10 cellular contexts compared by ENCODE assay signal in the genomic region with DNA sequence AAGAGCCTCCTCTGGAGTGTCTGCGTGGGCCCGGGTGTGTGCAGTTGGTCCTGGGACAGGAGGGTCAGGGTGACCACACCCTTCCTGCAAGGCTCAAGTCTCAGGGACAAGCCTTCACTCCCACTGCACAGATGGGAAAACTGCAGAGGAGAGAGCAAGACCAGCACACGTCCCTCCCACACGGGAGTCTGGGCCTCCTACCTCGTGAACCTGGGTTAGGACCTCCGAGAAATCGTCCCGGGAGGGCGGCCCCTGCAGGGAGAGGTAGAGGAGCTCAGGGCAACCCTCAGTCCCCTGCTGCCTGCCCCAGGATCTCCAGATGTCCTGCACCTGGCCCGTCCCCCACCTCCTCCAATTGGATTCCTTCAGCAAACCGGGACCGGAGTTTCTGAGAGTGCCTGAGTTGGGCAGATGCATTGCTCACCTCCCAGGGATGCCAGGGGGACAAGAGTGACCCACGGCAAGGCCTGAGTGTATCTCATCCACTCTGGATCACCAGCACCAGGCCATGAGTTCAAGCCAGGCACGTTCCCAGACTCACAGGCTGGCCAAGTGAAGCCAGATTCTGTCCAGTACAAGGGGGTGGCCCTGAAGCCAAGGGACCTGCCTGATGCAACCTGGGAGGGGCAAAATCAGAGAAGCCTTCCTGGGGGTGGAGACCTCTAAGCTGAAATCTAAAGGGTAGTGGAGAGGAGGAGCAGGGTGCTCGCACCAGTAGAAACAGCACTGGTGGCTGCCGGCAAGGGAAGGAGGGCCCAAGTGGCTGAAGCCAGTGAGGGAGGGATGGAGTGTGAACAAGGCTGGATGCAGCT. TPM values are rescaled to one million over a fixed set of nuclear protein-coding genes. Genes with fewer than 3 reads are reported as not detected.
DNase-seq lines count a peak whose midpoint lies in the region; ATAC-seq and TF ChIP-seq lines count a peak whose summit lies in the region.
"Had no signal": no experiment of that assay in that cellular context is flagged by ENCODE, and none has a peak within 500 bp of the region (broad histone marks: within the 10 kb centered on the region; RNA-seq: fewer than 3 reads in every experiment).

No MANE protein-coding gene starts in this region.

- H2AFZ ChIP-seq in mammary epithelial cell (ENCODE audit: low read depth, low read length): no peak overlapping the region

- H3K27me3 Mint-ChIP-seq in IgD-negative memory B cell (peaks cover 1% of the 10 kb centered on the region), natural killer cell (ENCODE audit: low read depth in 2 of 2) (peaks cover 16 to 19% of the 10 kb centered on the region in 2 donors)

- peak overlapping the region in 1 of 3 donors; percentile 76 for H3K27ac Mint-ChIP-seq in IgD-negative memory B cell
- H3K27ac Mint-ChIP-seq in natural killer cell: no peak overlapping the region

- peaks cover 4% of the 10 kb centered on the region for H3K36me3 Mint-ChIP-seq in IgD-negative memory B cell
- no peaks in the 10 kb centered on the region for H3K36me3 Mint-ChIP-seq in natural killer cell

- H3K36me3 ChIP-seq in mammary epithelial cell (ENCODE audit: insufficient read depth, low read length): no peaks in the 10 kb centered on the region
- H3K36me3 ChIP-seq: left ventricle myocardium inferior had no signal

- dilution Hi-C loops in mammary epithelial cell (cut with HindIII; ENCODE audit: low sequenced_read_pairs): no loop called here

- intact Hi-C loops in mammary epithelial cell (cut with micrococcal nuclease): no loop called here
- intact Hi-C loops in natural killer cell (cut with micrococcal nuclease): no loop called here

- H3K4me1 ChIP-seq in mammary epithelial cell (ENCODE audit: insufficient read depth, low read length): peaks cover 32% of the 10 kb centered on the region

- H3K79me2 ChIP-seq in mammary epithelial cell (ENCODE audit: insufficient read depth, low read length): no peaks in the 10 kb centered on the region

- ATAC-seq in natural killer cell: no peak
- no peak for ATAC-seq in HG02970 (IDR thresholded peaks at IDR 0.05; ENCODE audit: low FRiP score, unreplicated experiment)

- H3K27me3 ChIP-seq in mammary epithelial cell (ENCODE audit: insufficient read depth, low read length): no peaks in the 10 kb centered on the region

- TF ChIP-seq CTCF in mammary epithelial cell (conservative IDR thresholded peaks at IDR 0.05 in 1 of 2, IDR thresholded peaks at IDR 0.05 in 1 of 2; ENCODE audit: extremely low read depth in 1 of 2, insufficient read depth in 1 of 2, low read depth in 1 of 2, low read length in 2 of 2): no peak
- no peak for TF ChIP-seq CTCF in natural killer cell (IDR thresholded peaks at IDR 0.05)

- H3K9ac ChIP-seq in mammary epithelial cell (ENCODE audit: insufficient read depth, low read length): no peak overlapping the region

- H3K9me3 ChIP-seq in mammary epithelial cell (replicated peaks; ENCODE audit: insufficient read depth, low read length): no peaks in the 10 kb centered on the region
- H3K9me3 ChIP-seq: left ventricle myocardium inferior had no signal

- H3K4me1 Mint-ChIP-seq in IgD-negative memory B cell (peaks cover 7 to 22% (median 16%) of the 10 kb centered on the region in 3 donors), natural killer cell (peaks cover 11 to 31% of the 10 kb centered on the region in 2 donors)

- peak; percentile 36 for DNase-seq in EH (ENCODE audit: low read depth)
- no peak for DNase-seq in mammary epithelial cell
- DNase-seq in natural killer cell: no peak
- no peak for DNase-seq in 8988T
- DNase-seq in amygdala (lab: John Stamatoyannopoulos, UW): no peak
- DNase-seq: left ventricle myocardium inferior, NCI-H2081 treated with DMSO at 0.1 percent for 48 hours, retina had no signal

- H3K4me2 ChIP-seq in mammary epithelial cell (ENCODE audit: insufficient read depth, low read depth, low read length): peak overlapping the region; percentile 75

- no peak overlapping the region for H3K4me3 ChIP-seq in mammary epithelial cell (replicated peaks in 1 of 3; ENCODE audit: insufficient read depth in 1 of 3, low read depth in 2 of 3, low read length in 3 of 3)

- H3K4me3 Mint-ChIP-seq in IgD-negative memory B cell (peak overlapping the region; percentile 48 to 85 (median 62)), natural killer cell (peak overlapping the region; percentile 31)

- in situ Hi-C loops in mammary epithelial cell (cut with MboI; ENCODE audit: low sequenced_read_pairs in 2 of 2): loop anchor here in 1 of 2 donors (10.0 kb wide), 1 partner anchor 344 kb away; no protein-coding TSS in a partner anchor

- CTCF ChIA-PET in mammary epithelial cell (lab: Charles Lee; ENCODE audit: low non-redundant PET): interaction anchor here (0.7 kb wide), 1 partner anchor 535 kb away, joined by 3 read pairs; no protein-coding TSS in a partner anchor

- no peak overlapping the region for H3K27ac ChIP-seq in mammary epithelial cell (ENCODE audit: insufficient read depth, low read depth, low read length)
- H3K27ac ChIP-seq: left ventricle myocardium inferior had no signal

- H3K9me3 Mint-ChIP-seq in IgD-negative memory B cell: no peaks in the 10 kb centered on the region
- H3K9me3 Mint-ChIP-seq in natural killer cell: no peaks in the 10 kb centered on the region

- WGBS in mammary epithelial cell (ENCODE audit: low coverage, missing lambda C conversion rate): 80% methylated on average over 16 of the region's 16 CpGs

- H4K20me1 ChIP-seq in mammary epithelial cell (ENCODE audit: insufficient read depth, low read length): no peaks in the 10 kb centered on the region

- BruUV-seq in mammary epithelial cell (replicated peaks; lab: Mats Ljungman, UMichigan): no TSS peak

RNA-seq across cellular contexts. Expression of gene PIP5KL1, which starts 2.1 kb away (rescaled TPM):
- polyA plus RNA-seq in IgD-negative memory B cell: 1.1 TPM
- total RNA-seq in mammary epithelial cell: 10 to 100 TPM in 1 of 2 donors, 1 to 10 TPM in 1; 6.7 to 11.8 TPM
- 4.4 TPM for polyA plus RNA-seq in mammary epithelial cell
- polyA minus RNA-seq in mammary epithelial cell: 0.41 TPM
- total RNA-seq in natural killer cell: 1 to 10 TPM in 1 of 3 donors, under 1 TPM in 2; 0.52 to 1.4 (median 0.97) TPM

RNA-seq across cellular contexts. Expression of gene DPM2, which starts 9.2 kb away (rescaled TPM):
- polyA plus RNA-seq in IgD-negative memory B cell: 44.9 TPM
- 10 to 100 TPM; 10.0 to 48.7 TPM for total RNA-seq in mammary epithelial cell
- polyA plus RNA-seq in mammary epithelial cell: 45.2 TPM
- polyA minus RNA-seq in mammary epithelial cell: 74.8 TPM
- 10 to 100 TPM; 22.9 to 31.4 (median 24.1) TPM for total RNA-seq in natural killer cell

RNA-seq across cellular contexts. Expression of gene ST6GALNAC4, which starts 11.6 kb away (rescaled TPM):
- 32.5 TPM for polyA plus RNA-seq in IgD-negative memory B cell
- total RNA-seq in mammary epithelial cell: 10 to 100 TPM; 14.3 to 19.6 TPM
- 21.9 TPM for polyA plus RNA-seq in mammary epithelial cell
- 50.2 TPM for polyA minus RNA-seq in mammary epithelial cell
- total RNA-seq in natural killer cell: 10 to 100 TPM; 18.8 to 33.0 (median 20.4) TPM

RNA-seq across cellular contexts. Expression of gene ST6GALNAC6, which starts 29.0 kb away (rescaled TPM):
- polyA plus RNA-seq in IgD-negative memory B cell (38.9 TPM), mammary epithelial cell (26.6 TPM)
- total RNA-seq in mammary epithelial cell (10 to 100 TPM; 28.8 to 29.5 TPM), natural killer cell (100 to 1,000 TPM; 120 to 148 (median 127) TPM)
- 14.6 TPM for polyA minus RNA-seq in mammary epithelial cell

RNA-seq across cellular contexts. Expression of gene AK1, which starts 51.0 kb away (rescaled TPM):
- 0.10 TPM for polyA plus RNA-seq in IgD-negative memory B cell
- total RNA-seq in mammary epithelial cell: 10 to 100 TPM; 42.0 to 57.9 TPM
- 65.8 TPM for polyA plus RNA-seq in mammary epithelial cell
- 52.1 TPM for polyA minus RNA-seq in mammary epithelial cell
- 10 to 100 TPM; 47.3 to 76.3 (median 54.2) TPM for total RNA-seq in natural killer cell
